ENCODE assay signal across 1 cellular context in genomic region chr5:140174472-140175366, GRCh38.
TF ChIP-seq lines count a peak whose summit lies in the region.

CYSTM1 (plus strand) TSS chr5:140175188; CDS start chr5:140194466, 19,278 bp downstream.

TF ChIP-seq in HepG2, 621 proteins besides CTCF, POLR2A, EP300 and RAD21 (continued from another document and continues in another):
- no peak for TF ChIP-seq ZBTB37 (CRISPR knock-in tag; IDR thresholded peaks at IDR 0.05)
- TF ChIP-seq, protein P1, sequence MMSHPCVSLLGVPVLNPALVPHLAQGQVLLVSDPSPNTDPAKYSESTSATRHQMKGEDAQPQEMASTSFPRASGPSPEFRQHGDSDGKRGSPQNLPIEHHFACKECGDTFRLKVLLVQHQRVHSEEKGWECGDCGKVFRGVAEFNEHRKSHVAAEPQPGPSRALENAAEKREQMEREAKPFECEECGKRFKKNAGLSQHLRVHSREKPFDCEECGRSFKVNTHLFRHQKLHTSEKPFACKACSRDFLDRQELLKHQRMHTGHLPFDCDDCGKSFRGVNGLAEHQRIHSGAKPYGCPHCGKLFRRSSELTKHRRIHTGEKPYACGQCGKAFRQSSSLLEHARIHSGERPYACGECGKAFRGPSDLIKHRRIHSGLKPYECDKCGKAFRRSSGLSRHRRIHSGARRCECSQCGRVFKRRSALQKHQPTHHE (CRISPR knock-in tag; IDR thresholded peaks at IDR 0.05; ENCODE audit: borderline replicate concordance), result 0 out of 2 replicates have a peak, but pooled peaks have one; percentile 28
- 0 out of 2 replicates have a peak, but pooled peaks have one; percentile 9 for TF ChIP-seq ZNF746 (CRISPR knock-in tag; IDR thresholded peaks at IDR 0.05)
- peak; percentile 67 for TF ChIP-seq PHF20 (CRISPR knock-in tag; IDR thresholded peaks at IDR 0.05)
- no peak for TF ChIP-seq EEA1 (CRISPR knock-in tag; IDR thresholded peaks at IDR 0.05; ENCODE audit: borderline replicate concordance)
- TF ChIP-seq ZNF749 (CRISPR knock-in tag; IDR thresholded peaks at IDR 0.05; ENCODE audit: borderline replicate concordance), result no peak
- TF ChIP-seq ZIK1 (CRISPR knock-in tag; IDR thresholded peaks at IDR 0.05; ENCODE audit: borderline replicate concordance, low read depth), result peak; percentile 30; the same call in 1 of the 2 replicates
- TF ChIP-seq GFI1 (CRISPR knock-in tag; IDR thresholded peaks at IDR 0.05; ENCODE audit: borderline replicate concordance), result no peak; the same call in 1 of the 2 replicates
- TF ChIP-seq, protein P2, sequence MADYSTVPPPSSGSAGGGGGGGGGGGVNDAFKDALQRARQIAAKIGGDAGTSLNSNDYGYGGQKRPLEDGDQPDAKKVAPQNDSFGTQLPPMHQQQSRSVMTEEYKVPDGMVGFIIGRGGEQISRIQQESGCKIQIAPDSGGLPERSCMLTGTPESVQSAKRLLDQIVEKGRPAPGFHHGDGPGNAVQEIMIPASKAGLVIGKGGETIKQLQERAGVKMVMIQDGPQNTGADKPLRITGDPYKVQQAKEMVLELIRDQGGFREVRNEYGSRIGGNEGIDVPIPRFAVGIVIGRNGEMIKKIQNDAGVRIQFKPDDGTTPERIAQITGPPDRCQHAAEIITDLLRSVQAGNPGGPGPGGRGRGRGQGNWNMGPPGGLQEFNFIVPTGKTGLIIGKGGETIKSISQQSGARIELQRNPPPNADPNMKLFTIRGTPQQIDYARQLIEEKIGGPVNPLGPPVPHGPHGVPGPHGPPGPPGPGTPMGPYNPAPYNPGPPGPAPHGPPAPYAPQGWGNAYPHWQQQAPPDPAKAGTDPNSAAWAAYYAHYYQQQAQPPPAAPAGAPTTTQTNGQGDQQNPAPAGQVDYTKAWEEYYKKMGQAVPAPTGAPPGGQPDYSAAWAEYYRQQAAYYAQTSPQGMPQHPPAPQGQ (CRISPR knock-in tag; IDR thresholded peaks at IDR 0.05; ENCODE audit: borderline replicate concordance), result no peak
- TF ChIP-seq, protein P3, sequence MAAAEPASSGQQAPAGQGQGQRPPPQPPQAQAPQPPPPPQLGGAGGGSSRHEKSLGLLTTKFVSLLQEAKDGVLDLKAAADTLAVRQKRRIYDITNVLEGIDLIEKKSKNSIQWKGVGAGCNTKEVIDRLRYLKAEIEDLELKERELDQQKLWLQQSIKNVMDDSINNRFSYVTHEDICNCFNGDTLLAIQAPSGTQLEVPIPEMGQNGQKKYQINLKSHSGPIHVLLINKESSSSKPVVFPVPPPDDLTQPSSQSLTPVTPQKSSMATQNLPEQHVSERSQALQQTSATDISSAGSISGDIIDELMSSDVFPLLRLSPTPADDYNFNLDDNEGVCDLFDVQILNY (CRISPR knock-in tag; conservative IDR thresholded peaks at IDR 0.05), result peak; percentile 83
- TF ChIP-seq HIVEP1 (CRISPR knock-in tag; IDR thresholded peaks at IDR 0.05), result peak; percentile 66
- TF ChIP-seq, protein P4, sequence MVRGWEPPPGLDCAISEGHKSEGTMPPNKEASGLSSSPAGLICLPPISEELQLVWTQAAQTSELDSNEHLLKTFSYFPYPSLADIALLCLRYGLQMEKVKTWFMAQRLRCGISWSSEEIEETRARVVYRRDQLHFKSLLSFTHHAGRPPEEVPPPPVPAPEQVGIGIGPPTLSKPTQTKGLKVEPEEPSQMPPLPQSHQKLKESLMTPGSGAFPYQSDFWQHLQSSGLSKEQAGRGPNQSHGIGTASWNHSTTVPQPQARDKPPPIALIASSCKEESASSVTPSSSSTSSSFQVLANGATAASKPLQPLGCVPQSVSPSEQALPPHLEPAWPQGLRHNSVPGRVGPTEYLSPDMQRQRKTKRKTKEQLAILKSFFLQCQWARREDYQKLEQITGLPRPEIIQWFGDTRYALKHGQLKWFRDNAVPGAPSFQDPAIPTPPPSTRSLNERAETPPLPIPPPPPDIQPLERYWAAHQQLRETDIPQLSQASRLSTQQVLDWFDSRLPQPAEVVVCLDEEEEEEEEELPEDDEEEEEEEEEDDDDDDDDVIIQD (CRISPR knock-in tag; IDR thresholded peaks at IDR 0.05; ENCODE audit: low read depth), result 0 out of 2 replicates have a peak, but pooled peaks have one; percentile 33
- peak; percentile 64; the same call in 1 of the 2 replicates for TF ChIP-seq BORCS8-MEF2B (CRISPR knock-in tag; IDR thresholded peaks at IDR 0.05)
- TF ChIP-seq ZNF644 (CRISPR knock-in tag; IDR thresholded peaks at IDR 0.05; ENCODE audit: low read depth), result no peak
- no peak for TF ChIP-seq ZNF12 (CRISPR knock-in tag; IDR thresholded peaks at IDR 0.05)
- TF ChIP-seq ZNF576 (CRISPR knock-in tag; IDR thresholded peaks at IDR 0.05), result no peak
- TF ChIP-seq RCOR2 (CRISPR knock-in tag; IDR thresholded peaks at IDR 0.05), result no peak; the same call in 1 of the 2 replicates
- peak; percentile 87 for TF ChIP-seq WIZ (CRISPR knock-in tag; IDR thresholded peaks at IDR 0.05)
- no peak for TF ChIP-seq ZNF678 (CRISPR knock-in tag; IDR thresholded peaks at IDR 0.05)
- no peak for TF ChIP-seq HMGA1 (CRISPR knock-in tag; conservative IDR thresholded peaks at IDR 0.05)
- TF ChIP-seq, protein P5, sequence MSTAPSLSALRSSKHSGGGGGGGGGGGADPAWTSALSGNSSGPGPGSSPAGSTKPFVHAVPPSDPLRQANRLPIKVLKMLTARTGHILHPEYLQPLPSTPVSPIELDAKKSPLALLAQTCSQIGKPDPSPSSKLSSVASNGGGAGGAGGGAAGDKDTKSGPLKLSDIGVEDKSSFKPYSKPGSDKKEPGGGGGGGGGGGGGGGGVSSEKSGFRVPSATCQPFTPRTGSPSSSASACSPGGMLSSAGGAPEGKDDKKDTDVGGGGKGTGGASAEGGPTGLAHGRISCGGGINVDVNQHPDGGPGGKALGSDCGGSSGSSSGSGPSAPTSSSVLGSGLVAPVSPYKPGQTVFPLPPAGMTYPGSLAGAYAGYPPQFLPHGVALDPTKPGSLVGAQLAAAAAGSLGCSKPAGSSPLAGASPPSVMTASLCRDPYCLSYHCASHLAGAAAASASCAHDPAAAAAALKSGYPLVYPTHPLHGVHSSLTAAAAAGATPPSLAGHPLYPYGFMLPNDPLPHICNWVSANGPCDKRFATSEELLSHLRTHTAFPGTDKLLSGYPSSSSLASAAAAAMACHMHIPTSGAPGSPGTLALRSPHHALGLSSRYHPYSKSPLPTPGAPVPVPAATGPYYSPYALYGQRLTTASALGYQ (CRISPR knock-in tag; IDR thresholded peaks at IDR 0.05), result 0 out of 2 replicates have a peak, but pooled peaks have one; percentile 7
- no peak for TF ChIP-seq ZNF781 (CRISPR knock-in tag; IDR thresholded peaks at IDR 0.05; ENCODE audit: borderline replicate concordance, not compliant biosample characterization)
- TF ChIP-seq, protein P6, sequence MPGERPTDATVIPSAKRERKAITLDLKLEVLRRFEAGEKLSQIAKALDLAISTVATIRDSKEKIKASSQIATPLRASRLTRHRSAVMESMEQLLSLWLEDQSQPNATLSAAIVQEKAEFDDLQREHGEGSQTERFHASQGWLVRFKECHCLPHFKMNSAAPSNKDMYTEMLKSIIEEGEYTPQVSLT (CRISPR knock-in tag; IDR thresholded peaks at IDR 0.05; ENCODE audit: borderline replicate concordance, low read depth), result no peak
- TF ChIP-seq SATB2 (CRISPR knock-in tag; IDR thresholded peaks at IDR 0.05), result 0 out of 2 replicates have a peak, but pooled peaks have one; percentile 6
- TF ChIP-seq SAP130 (CRISPR knock-in tag; IDR thresholded peaks at IDR 0.05; ENCODE audit: low read depth), result peak; percentile 92
- no peak; the same call in 1 of the 2 replicates for TF ChIP-seq ZNF512B (CRISPR knock-in tag; IDR thresholded peaks at IDR 0.05; ENCODE audit: borderline replicate concordance)
- peak; percentile 67; the same call in 1 of the 2 replicates for TF ChIP-seq ZNF772 (CRISPR knock-in tag; IDR thresholded peaks at IDR 0.05)
- TF ChIP-seq ZSCAN12 (CRISPR knock-in tag; IDR thresholded peaks at IDR 0.05), result no peak
- no peak for TF ChIP-seq ONECUT2 (CRISPR knock-in tag; IDR thresholded peaks at IDR 0.05)
- no peak; the same call in 1 of the 2 replicates for TF ChIP-seq ZNF367 (CRISPR knock-in tag; IDR thresholded peaks at IDR 0.05; ENCODE audit: borderline replicate concordance)
- no peak for TF ChIP-seq LCORL (IDR thresholded peaks at IDR 0.05)
- TF ChIP-seq LCORL (CRISPR knock-in tag; IDR thresholded peaks at IDR 0.05), result peak; percentile 77
- TF ChIP-seq MZF1 (CRISPR knock-in tag; IDR thresholded peaks at IDR 0.05; ENCODE audit: borderline replicate concordance), result no peak
- no peak for TF ChIP-seq YY1 (IDR thresholded peaks at IDR 0.05; ENCODE audit: insufficient read depth, insufficient replicate concordance, low read depth, low read length)
- TF ChIP-seq PAXIP1 (CRISPR knock-in tag; conservative IDR thresholded peaks at IDR 0.05), result peak; percentile 48
- TF ChIP-seq, protein P7, sequence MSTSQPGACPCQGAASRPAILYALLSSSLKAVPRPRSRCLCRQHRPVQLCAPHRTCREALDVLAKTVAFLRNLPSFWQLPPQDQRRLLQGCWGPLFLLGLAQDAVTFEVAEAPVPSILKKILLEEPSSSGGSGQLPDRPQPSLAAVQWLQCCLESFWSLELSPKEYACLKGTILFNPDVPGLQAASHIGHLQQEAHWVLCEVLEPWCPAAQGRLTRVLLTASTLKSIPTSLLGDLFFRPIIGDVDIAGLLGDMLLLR (CRISPR knock-in tag; IDR thresholded peaks at IDR 0.05), result peak; percentile 62; the same call in 1 of the 2 replicates
